ENCODE assay signal across 1 cellular context in genomic region chr16:8885674-8886592, GRCh38.
A peak's percentile ranks its signal among the peaks of the same experiment; 100 is the strongest.
TF ChIP-seq lines count a peak whose summit lies in the region.

No MANE protein-coding gene starts in this region.

TF ChIP-seq in HepG2, 621 proteins besides CTCF, POLR2A, EP300 and RAD21 (continued from another document and continues in another):
- no peak for TF ChIP-seq ZBTB8A (CRISPR knock-in tag; IDR thresholded peaks at IDR 0.05; ENCODE audit: borderline replicate concordance, low read depth)
- TF ChIP-seq, protein P1, sequence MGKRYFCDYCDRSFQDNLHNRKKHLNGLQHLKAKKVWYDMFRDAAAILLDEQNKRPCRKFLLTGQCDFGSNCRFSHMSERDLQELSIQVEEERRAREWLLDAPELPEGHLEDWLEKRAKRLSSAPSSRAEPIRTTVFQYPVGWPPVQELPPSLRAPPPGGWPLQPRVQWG (CRISPR knock-in tag; IDR thresholded peaks at IDR 0.05; ENCODE audit: borderline replicate concordance, low read depth) = no peak
- no peak for TF ChIP-seq ZNF234 (CRISPR knock-in tag; conservative IDR thresholded peaks at IDR 0.05)
- 0 out of 2 replicates have a peak, but pooled peaks have one; percentile 48 for TF ChIP-seq ZNF326 (CRISPR knock-in tag; IDR thresholded peaks at IDR 0.05; ENCODE audit: borderline replicate concordance)
- TF ChIP-seq, protein P2, sequence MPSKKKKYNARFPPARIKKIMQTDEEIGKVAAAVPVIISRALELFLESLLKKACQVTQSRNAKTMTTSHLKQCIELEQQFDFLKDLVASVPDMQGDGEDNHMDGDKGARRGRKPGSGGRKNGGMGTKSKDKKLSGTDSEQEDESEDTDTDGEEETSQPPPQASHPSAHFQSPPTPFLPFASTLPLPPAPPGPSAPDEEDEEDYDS (CRISPR knock-in tag; IDR thresholded peaks at IDR 0.05) = no peak
- no peak for TF ChIP-seq ADNP (CRISPR knock-in tag; IDR thresholded peaks at IDR 0.05)
- TF ChIP-seq, protein P3, sequence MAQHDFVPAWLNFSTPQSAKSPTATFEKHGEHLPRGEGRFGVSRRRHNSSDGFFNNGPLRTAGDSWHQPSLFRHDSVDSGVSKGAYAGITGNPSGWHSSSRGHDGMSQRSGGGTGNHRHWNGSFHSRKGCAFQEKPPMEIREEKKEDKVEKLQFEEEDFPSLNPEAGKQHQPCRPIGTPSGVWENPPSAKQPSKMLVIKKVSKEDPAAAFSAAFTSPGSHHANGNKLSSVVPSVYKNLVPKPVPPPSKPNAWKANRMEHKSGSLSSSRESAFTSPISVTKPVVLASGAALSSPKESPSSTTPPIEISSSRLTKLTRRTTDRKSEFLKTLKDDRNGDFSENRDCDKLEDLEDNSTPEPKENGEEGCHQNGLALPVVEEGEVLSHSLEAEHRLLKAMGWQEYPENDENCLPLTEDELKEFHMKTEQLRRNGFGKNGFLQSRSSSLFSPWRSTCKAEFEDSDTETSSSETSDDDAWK (CRISPR knock-in tag; IDR thresholded peaks at IDR 0.05) = no peak
- TF ChIP-seq RARA (CRISPR knock-in tag; IDR thresholded peaks at IDR 0.05) = peak; percentile 19; the same call in 1 of the 2 replicates
- TF ChIP-seq ZNF18 (CRISPR knock-in tag; IDR thresholded peaks at IDR 0.05; ENCODE audit: insufficient replicate concordance) = no peak
- TF ChIP-seq, protein P4, sequence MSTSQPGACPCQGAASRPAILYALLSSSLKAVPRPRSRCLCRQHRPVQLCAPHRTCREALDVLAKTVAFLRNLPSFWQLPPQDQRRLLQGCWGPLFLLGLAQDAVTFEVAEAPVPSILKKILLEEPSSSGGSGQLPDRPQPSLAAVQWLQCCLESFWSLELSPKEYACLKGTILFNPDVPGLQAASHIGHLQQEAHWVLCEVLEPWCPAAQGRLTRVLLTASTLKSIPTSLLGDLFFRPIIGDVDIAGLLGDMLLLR (CRISPR knock-in tag; IDR thresholded peaks at IDR 0.05) = no peak
- no peak for TF ChIP-seq SMAD1 (CRISPR knock-in tag; IDR thresholded peaks at IDR 0.05; ENCODE audit: borderline replicate concordance, low read depth)
- no peak for TF ChIP-seq ZKSCAN5 (CRISPR knock-in tag; IDR thresholded peaks at IDR 0.05)
- TF ChIP-seq ZNF678 (CRISPR knock-in tag; IDR thresholded peaks at IDR 0.05) = no peak
- TF ChIP-seq CHCHD3 (CRISPR knock-in tag; IDR thresholded peaks at IDR 0.05) = no peak
- no peak for TF ChIP-seq ZNF878 (CRISPR knock-in tag; IDR thresholded peaks at IDR 0.05)
- TF ChIP-seq KMT2A (CRISPR knock-in tag; IDR thresholded peaks at IDR 0.05) = 0 out of 2 replicates have a peak, but pooled peaks have one; percentile 37
- TF ChIP-seq REXO4 (CRISPR knock-in tag; IDR thresholded peaks at IDR 0.05; ENCODE audit: borderline replicate concordance) = no peak
- TF ChIP-seq, protein P5, sequence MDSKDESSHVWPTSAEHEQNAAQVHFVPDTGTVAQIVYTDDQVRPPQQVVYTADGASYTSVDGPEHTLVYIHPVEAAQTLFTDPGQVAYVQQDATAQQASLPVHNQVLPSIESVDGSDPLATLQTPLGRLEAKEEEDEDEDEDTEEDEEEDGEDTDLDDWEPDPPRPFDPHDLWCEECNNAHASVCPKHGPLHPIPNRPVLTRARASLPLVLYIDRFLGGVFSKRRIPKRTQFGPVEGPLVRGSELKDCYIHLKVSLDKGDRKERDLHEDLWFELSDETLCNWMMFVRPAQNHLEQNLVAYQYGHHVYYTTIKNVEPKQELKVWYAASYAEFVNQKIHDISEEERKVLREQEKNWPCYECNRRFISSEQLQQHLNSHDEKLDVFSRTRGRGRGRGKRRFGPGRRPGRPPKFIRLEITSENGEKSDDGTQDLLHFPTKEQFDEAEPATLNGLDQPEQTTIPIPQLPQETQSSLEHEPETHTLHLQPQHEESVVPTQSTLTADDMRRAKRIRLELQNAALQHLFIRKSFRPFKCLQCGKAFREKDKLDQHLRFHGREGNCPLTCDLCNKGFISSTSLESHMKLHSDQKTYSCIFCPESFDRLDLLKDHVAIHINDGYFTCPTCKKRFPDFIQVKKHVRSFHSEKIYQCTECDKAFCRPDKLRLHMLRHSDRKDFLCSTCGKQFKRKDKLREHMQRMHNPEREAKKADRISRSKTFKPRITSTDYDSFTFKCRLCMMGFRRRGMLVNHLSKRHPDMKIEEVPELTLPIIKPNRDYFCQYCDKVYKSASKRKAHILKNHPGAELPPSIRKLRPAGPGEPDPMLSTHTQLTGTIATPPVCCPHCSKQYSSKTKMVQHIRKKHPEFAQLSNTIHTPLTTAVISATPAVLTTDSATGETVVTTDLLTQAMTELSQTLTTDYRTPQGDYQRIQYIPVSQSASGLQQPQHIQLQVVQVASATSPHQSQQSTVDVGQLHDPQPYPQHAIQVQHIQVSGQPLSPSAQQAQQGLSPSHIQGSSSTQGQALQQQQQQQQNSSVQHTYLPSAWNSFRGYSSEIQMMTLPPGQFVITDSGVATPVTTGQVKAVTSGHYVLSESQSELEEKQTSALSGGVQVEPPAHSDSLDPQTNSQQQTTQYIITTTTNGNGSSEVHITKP (CRISPR knock-in tag; IDR thresholded peaks at IDR 0.05; ENCODE audit: low read depth) = 0 out of 2 replicates have a peak, but pooled peaks have one; percentile 23
- TF ChIP-seq AGO2 (optimal IDR thresholded peaks at IDR 0.05; ENCODE audit: low read depth, low read length) = peak; percentile 98
- TF ChIP-seq ZBTB44 (CRISPR knock-in tag; IDR thresholded peaks at IDR 0.05) = 0 out of 2 replicates have a peak, but pooled peaks have one; percentile 16
- no peak for TF ChIP-seq ELF1 (CRISPR knock-in tag; IDR thresholded peaks at IDR 0.05)
- no peak for TF ChIP-seq NCOR1 (IDR thresholded peaks at IDR 0.05; ENCODE audit: borderline replicate concordance, low read length)
- TF ChIP-seq TCF7L2 (IDR thresholded peaks at IDR 0.05; ENCODE audit: low read depth, low read length) = no peak
- TF ChIP-seq KDM3A (CRISPR knock-in tag; IDR thresholded peaks at IDR 0.05; ENCODE audit: low read depth) = no peak
- TF ChIP-seq ZNF577 (CRISPR knock-in tag; IDR thresholded peaks at IDR 0.05; ENCODE audit: borderline replicate concordance, low read depth) = no peak
- TF ChIP-seq ZNF790 (CRISPR knock-in tag; IDR thresholded peaks at IDR 0.05; ENCODE audit: borderline replicate concordance) = no peak
- 0 out of 2 replicates have a peak, but pooled peaks have one; percentile 53 for TF ChIP-seq HIC2 (CRISPR knock-in tag; IDR thresholded peaks at IDR 0.05; ENCODE audit: low read depth)
- TF ChIP-seq NFE2 (CRISPR knock-in tag; IDR thresholded peaks at IDR 0.05) = no peak
- TF ChIP-seq ZNF747 (CRISPR knock-in tag; IDR thresholded peaks at IDR 0.05; ENCODE audit: borderline replicate concordance) = no peak
- no peak for TF ChIP-seq SNRNP70 (IDR thresholded peaks at IDR 0.05; ENCODE audit: low read depth, low read length)
- TF ChIP-seq, protein P6, sequence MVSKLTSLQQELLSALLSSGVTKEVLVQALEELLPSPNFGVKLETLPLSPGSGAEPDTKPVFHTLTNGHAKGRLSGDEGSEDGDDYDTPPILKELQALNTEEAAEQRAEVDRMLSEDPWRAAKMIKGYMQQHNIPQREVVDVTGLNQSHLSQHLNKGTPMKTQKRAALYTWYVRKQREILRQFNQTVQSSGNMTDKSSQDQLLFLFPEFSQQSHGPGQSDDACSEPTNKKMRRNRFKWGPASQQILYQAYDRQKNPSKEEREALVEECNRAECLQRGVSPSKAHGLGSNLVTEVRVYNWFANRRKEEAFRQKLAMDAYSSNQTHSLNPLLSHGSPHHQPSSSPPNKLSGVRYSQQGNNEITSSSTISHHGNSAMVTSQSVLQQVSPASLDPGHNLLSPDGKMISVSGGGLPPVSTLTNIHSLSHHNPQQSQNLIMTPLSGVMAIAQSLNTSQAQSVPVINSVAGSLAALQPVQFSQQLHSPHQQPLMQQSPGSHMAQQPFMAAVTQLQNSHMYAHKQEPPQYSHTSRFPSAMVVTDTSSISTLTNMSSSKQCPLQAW (CRISPR knock-in tag; IDR thresholded peaks at IDR 0.05) = no peak
- peak; percentile 59 for TF ChIP-seq STAG1 (CRISPR knock-in tag; IDR thresholded peaks at IDR 0.05)
- TF ChIP-seq ZNF30 (CRISPR knock-in tag; IDR thresholded peaks at IDR 0.05) = no peak
- TF ChIP-seq KLF6 (CRISPR knock-in tag; IDR thresholded peaks at IDR 0.05) = no peak
- TF ChIP-seq FOXA1 (IDR thresholded peaks at IDR 0.05) = no peak
- no peak for TF ChIP-seq FOXA1 (CRISPR knock-in tag; IDR thresholded peaks at IDR 0.05)
- 0 out of 2 replicates have a peak, but pooled peaks have one; percentile 25 for TF ChIP-seq HOXA7 (CRISPR knock-in tag; IDR thresholded peaks at IDR 0.05)
- TF ChIP-seq GPN1 (CRISPR knock-in tag; IDR thresholded peaks at IDR 0.05; ENCODE audit: borderline replicate concordance) = no peak
- no peak for TF ChIP-seq SMAD3 (CRISPR knock-in tag; IDR thresholded peaks at IDR 0.05)
- no peak for TF ChIP-seq FOXA3 (CRISPR knock-in tag; IDR thresholded peaks at IDR 0.05)
- no peak for TF ChIP-seq CREM (IDR thresholded peaks at IDR 0.05)
- no peak for TF ChIP-seq CREM (CRISPR knock-in tag; IDR thresholded peaks at IDR 0.05)
- TF ChIP-seq ZNF264 (CRISPR knock-in tag; IDR thresholded peaks at IDR 0.05) = no peak
- no peak for TF ChIP-seq ZSCAN20 (CRISPR knock-in tag; IDR thresholded peaks at IDR 0.05; ENCODE audit: borderline replicate concordance)
- TF ChIP-seq TP53 (CRISPR knock-in tag; conservative IDR thresholded peaks at IDR 0.05) = no peak
- TF ChIP-seq, protein P7, sequence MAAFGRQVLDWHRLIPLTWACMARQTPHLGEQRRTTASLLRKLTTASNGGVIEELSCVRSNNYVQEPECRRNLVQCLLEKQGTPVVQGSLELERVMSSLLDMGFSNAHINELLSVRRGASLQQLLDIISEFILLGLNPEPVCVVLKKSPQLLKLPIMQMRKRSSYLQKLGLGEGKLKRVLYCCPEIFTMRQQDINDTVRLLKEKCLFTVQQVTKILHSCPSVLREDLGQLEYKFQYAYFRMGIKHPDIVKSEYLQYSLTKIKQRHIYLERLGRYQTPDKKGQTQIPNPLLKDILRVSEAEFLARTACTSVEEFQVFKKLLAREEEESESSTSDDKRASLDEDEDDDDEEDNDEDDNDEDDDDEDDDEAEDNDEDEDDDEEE (CRISPR knock-in tag; IDR thresholded peaks at IDR 0.05) = no peak
- TF ChIP-seq TFDP2 (CRISPR knock-in tag; IDR thresholded peaks at IDR 0.05) = no peak
- TF ChIP-seq ZNF776 (CRISPR knock-in tag; IDR thresholded peaks at IDR 0.05) = no peak
- TF ChIP-seq, protein P8, sequence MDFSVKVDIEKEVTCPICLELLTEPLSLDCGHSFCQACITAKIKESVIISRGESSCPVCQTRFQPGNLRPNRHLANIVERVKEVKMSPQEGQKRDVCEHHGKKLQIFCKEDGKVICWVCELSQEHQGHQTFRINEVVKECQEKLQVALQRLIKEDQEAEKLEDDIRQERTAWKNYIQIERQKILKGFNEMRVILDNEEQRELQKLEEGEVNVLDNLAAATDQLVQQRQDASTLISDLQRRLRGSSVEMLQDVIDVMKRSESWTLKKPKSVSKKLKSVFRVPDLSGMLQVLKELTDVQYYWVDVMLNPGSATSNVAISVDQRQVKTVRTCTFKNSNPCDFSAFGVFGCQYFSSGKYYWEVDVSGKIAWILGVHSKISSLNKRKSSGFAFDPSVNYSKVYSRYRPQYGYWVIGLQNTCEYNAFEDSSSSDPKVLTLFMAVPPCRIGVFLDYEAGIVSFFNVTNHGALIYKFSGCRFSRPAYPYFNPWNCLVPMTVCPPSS (IDR thresholded peaks at IDR 0.05) = no peak
- peak; percentile 35 for TF ChIP-seq TEAD3 (CRISPR knock-in tag; optimal IDR thresholded peaks at IDR 0.05; ENCODE audit: borderline replicate concordance)
